In the genomic region with DNA sequence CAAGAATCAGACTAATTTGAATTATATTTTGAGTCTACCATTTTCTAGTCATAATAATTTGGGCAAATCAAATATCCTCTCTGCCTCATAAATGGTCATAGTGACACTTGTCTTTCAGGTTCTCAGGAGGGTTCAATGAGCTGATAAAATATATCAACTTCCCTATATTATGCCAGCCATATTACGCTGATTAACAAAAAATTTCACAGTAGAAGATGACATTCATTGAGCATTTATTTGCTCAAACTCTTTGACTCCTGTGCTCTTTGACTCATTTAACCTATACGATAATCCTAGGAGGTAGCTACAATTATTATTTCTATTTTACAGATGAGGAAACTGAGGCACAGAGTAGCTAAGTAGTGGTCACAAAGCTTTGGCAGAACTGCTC, we compare ENCODE assay signal across 1 cellular context.
TF ChIP-seq lines count a peak whose summit lies in the region.

No MANE protein-coding gene starts in this region.

TF ChIP-seq in SK-N-SH, 30 proteins besides CTCF, POLR2A, EP300 and RAD21 (continued from another document):
- TF ChIP-seq, protein P1, sequence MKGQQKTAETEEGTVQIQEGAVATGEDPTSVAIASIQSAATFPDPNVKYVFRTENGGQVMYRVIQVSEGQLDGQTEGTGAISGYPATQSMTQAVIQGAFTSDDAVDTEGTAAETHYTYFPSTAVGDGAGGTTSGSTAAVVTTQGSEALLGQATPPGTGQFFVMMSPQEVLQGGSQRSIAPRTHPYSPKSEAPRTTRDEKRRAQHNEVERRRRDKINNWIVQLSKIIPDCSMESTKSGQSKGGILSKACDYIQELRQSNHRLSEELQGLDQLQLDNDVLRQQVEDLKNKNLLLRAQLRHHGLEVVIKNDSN (IDR thresholded peaks at IDR 0.05; ENCODE audit: borderline replicate concordance, low read depth) = no peak
- no peak for TF ChIP-seq GABPA (IDR thresholded peaks at IDR 0.05; ENCODE audit: low read depth)
- TF ChIP-seq FOXM1 (IDR thresholded peaks at IDR 0.05; ENCODE audit: low read depth) = no peak
- TF ChIP-seq PBX3 (IDR thresholded peaks at IDR 0.05) = no peak
- no peak for TF ChIP-seq RXRA (IDR thresholded peaks at IDR 0.05; ENCODE audit: borderline replicate concordance, low read depth)
- TF ChIP-seq GATA2 (CRISPR knock-in tag; IDR thresholded peaks at IDR 0.05) = no peak
- no peak for TF ChIP-seq USF2 (IDR thresholded peaks at IDR 0.05; ENCODE audit: borderline replicate concordance, low read depth, low read length)
- TF ChIP-seq IRF3 (IDR thresholded peaks at IDR 0.05; ENCODE audit: low read depth, low read length) = no peak
- TF ChIP-seq, protein P2, sequence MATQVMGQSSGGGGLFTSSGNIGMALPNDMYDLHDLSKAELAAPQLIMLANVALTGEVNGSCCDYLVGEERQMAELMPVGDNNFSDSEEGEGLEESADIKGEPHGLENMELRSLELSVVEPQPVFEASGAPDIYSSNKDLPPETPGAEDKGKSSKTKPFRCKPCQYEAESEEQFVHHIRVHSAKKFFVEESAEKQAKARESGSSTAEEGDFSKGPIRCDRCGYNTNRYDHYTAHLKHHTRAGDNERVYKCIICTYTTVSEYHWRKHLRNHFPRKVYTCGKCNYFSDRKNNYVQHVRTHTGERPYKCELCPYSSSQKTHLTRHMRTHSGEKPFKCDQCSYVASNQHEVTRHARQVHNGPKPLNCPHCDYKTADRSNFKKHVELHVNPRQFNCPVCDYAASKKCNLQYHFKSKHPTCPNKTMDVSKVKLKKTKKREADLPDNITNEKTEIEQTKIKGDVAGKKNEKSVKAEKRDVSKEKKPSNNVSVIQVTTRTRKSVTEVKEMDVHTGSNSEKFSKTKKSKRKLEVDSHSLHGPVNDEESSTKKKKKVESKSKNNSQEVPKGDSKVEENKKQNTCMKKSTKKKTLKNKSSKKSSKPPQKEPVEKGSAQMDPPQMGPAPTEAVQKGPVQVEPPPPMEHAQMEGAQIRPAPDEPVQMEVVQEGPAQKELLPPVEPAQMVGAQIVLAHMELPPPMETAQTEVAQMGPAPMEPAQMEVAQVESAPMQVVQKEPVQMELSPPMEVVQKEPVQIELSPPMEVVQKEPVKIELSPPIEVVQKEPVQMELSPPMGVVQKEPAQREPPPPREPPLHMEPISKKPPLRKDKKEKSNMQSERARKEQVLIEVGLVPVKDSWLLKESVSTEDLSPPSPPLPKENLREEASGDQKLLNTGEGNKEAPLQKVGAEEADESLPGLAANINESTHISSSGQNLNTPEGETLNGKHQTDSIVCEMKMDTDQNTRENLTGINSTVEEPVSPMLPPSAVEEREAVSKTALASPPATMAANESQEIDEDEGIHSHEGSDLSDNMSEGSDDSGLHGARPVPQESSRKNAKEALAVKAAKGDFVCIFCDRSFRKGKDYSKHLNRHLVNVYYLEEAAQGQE (IDR thresholded peaks at IDR 0.05; ENCODE audit: low read depth, low read length) = no peak
- TF ChIP-seq FOSL2 (IDR thresholded peaks at IDR 0.05; ENCODE audit: borderline replicate concordance, low read depth) = no peak
- TF ChIP-seq TEAD4 (IDR thresholded peaks at IDR 0.05; ENCODE audit: borderline replicate concordance, insufficient read depth) = no peak
- no peak for TF ChIP-seq JUND (IDR thresholded peaks at IDR 0.05)
